Comparison of ENCODE assay signal across 17 cellular contexts in the genomic region with DNA sequence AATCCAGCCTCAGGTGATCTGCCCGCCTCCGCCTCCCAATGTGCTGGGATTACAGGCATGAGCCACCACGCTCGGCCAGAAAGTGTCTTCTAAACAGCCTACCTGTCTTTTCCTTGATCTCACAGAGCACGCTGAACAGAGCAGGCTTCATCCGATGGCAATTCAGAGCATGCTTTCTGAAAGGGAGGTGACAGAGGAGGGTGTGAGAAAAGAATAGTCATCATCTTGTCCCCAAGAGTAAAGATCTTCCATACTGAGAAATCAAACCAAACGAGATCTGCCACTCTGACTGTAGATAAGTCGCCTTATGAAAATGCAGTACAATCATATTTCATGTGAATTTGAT. TPM values are rescaled to one million over a fixed set of nuclear protein-coding genes. Genes with fewer than 3 reads are reported as not detected.
DNase-seq lines count a peak whose midpoint lies in the region; ATAC-seq and TF ChIP-seq lines count a peak whose summit lies in the region.
"Had no signal": no experiment of that assay in that cellular context is flagged by ENCODE, and none has a peak within 500 bp of the region (broad histone marks: within the 10 kb centered on the region; RNA-seq: fewer than 3 reads in every experiment).

No MANE protein-coding gene starts in this region.

- H3K36me3 ChIP-seq in mucosa of rectum (ENCODE audit: control insufficient read depth in 2 of 2, insufficient read depth in 2 of 2, low read length in 2 of 2) (no peaks in the 10 kb centered on the region), upper lobe of right lung (no peaks in the 10 kb centered on the region)
- H3K36me3 ChIP-seq: sigmoid colon, uterus had no signal

- peak overlapping the region; percentile 93 for H3K27ac Mint-ChIP-seq in activated CD8-positive, alpha-beta T cell treated with anti-CD3 and anti-CD28 coated beads, Interleukin-2, amount 10 ng/mL, durations not matched to agents 7 days and 5 days

- CTCF ChIA-PET in activated CD8-positive, alpha-beta T cell treated with anti-CD3 and anti-CD28 coated beads, Interleukin-2, amount 10 ng/mL, durations not matched to agents 7 days and 5 days (lab: Charles Lee), result interaction anchor here (1.6 kb wide), 1 partner anchor 46 kb away, joined by 5 read pairs; no protein-coding TSS in a partner anchor

- H3K27ac ChIP-seq in mucosa of rectum (ENCODE audit: low read depth in 2 of 2, low read length in 2 of 2) (peak overlapping the region; percentile 39 to 65), upper lobe of right lung (peak overlapping the region; percentile 65)
- H3K27ac ChIP-seq: KMS-11, sigmoid colon, uterus had no signal

- H3K4me1 Mint-ChIP-seq in activated CD8-positive, alpha-beta T cell treated with anti-CD3 and anti-CD28 coated beads, Interleukin-2, amount 10 ng/mL, durations not matched to agents 7 days and 5 days (ENCODE audit: low read depth), result peaks cover 83% of the 10 kb centered on the region

- peak overlapping the region; percentile 24 for H3K4me3 Mint-ChIP-seq in activated CD8-positive, alpha-beta T cell treated with anti-CD3 and anti-CD28 coated beads, Interleukin-2, amount 10 ng/mL, durations not matched to agents 7 days and 5 days

- peak; percentile 39 for DNase-seq in stimulated activated CD4-positive, alpha-beta T cell treated with anti-CD3 and anti-CD28 coated beads, Interleukin-12 subunit alpha, Interleukin-12 subunit beta, amount 100 ng/mL, for 4 hours
- no peak for DNase-seq in stimulated activated CD4-positive, alpha-beta T cell treated with anti-CD3 and anti-CD28 coated beads, Interleukin-2, amount 100 ng/mL, for 48 hours
- peak; percentile 43 for DNase-seq in activated CD8-positive, alpha-beta T cell treated with anti-CD3 and anti-CD28 coated beads, Interleukin-2, amount 10 ng/mL, durations not matched to agents 7 days and 5 days
- DNase-seq in upper lobe of right lung (no peak), AG08395 (ENCODE audit: low spot score) (no peak), SHP77 treated with DMSO at 0.1 percent for 48 hours (lab: John Stamatoyannopoulos, UW) (no peak)
- DNase-seq: DMS53, NCI-H1436 treated with DMSO at 0.1 percent for 48 hours, NCI-H524, Right ventricle myocardium superior, sigmoid colon, uterus had no signal

- peaks cover 55% of the 10 kb centered on the region for H3K36me3 Mint-ChIP-seq in activated CD8-positive, alpha-beta T cell treated with anti-CD3 and anti-CD28 coated beads, Interleukin-2, amount 10 ng/mL, durations not matched to agents 7 days and 5 days (ENCODE audit: low read depth)

- ATAC-seq in activated CD8-positive, alpha-beta T cell treated with anti-CD3 and anti-CD28 coated beads, Interleukin-2, amount 10 ng/mL, durations not matched to agents 7 days and 5 days, result peak; percentile 26
- ATAC-seq in upper lobe of right lung, result no peak
- ATAC-seq in GM19023 (IDR thresholded peaks at IDR 0.05; ENCODE audit: unreplicated experiment), result no peak
- ATAC-seq: left lobe of liver had no signal

- H3K9me3 ChIP-seq in mucosa of rectum (ENCODE audit: control insufficient read depth in 2 of 2, low read length in 2 of 2) (no peaks in the 10 kb centered on the region), upper lobe of right lung (no peaks in the 10 kb centered on the region)
- H3K9me3 ChIP-seq: sigmoid colon, uterus had no signal

- H3K27me3 Mint-ChIP-seq in activated CD8-positive, alpha-beta T cell treated with anti-CD3 and anti-CD28 coated beads, Interleukin-2, amount 10 ng/mL, durations not matched to agents 7 days and 5 days (ENCODE audit: low read depth), result no peaks in the 10 kb centered on the region

- no peak overlapping the region for H3K9ac ChIP-seq in mucosa of rectum (ENCODE audit: low read depth in 1 of 2, low read length in 2 of 2)
- H3K9ac ChIP-seq: KMS-11 had no signal

- no peak for TF ChIP-seq CTCF in upper lobe of right lung (IDR thresholded peaks at IDR 0.05)

- POLR2A ChIA-PET in activated CD8-positive, alpha-beta T cell treated with anti-CD3 and anti-CD28 coated beads, Interleukin-2, amount 10 ng/mL, durations not matched to agents 7 days and 5 days (lab: Charles Lee), result interaction anchor here (0.7 to 1.4 kb wide), 3 partner anchors 9 to 29 kb away, joined by 5 to 10 read pairs (median 7); partner anchors contain the start of gene LPAR2

- peak overlapping the region in 1 of 2 donors; percentile 26 for H3K4me3 ChIP-seq in mucosa of rectum (ENCODE audit: low read length in 2 of 2)
- H3K4me3 ChIP-seq in upper lobe of right lung, result no peak overlapping the region
- H3K4me3 ChIP-seq: sigmoid colon, uterus had no signal

- no peaks in the 10 kb centered on the region for H3K9me3 Mint-ChIP-seq in activated CD8-positive, alpha-beta T cell treated with anti-CD3 and anti-CD28 coated beads, Interleukin-2, amount 10 ng/mL, durations not matched to agents 7 days and 5 days (ENCODE audit: insufficient read depth)

- no peaks in the 10 kb centered on the region for H3K27me3 ChIP-seq in mucosa of rectum (ENCODE audit: control insufficient read depth in 2 of 2, insufficient read depth in 2 of 2, low read length in 2 of 2)
- no peaks in the 10 kb centered on the region for H3K27me3 ChIP-seq in upper lobe of right lung
- H3K27me3 ChIP-seq: sigmoid colon, uterus had no signal

- intact Hi-C loops in upper lobe of right lung (cut with DNase I), result no loop called here

- H3K4me1 ChIP-seq in mucosa of rectum (ENCODE audit: control insufficient read depth in 2 of 2, insufficient read depth in 2 of 2, low read length in 2 of 2), result peaks cover 15 to 22% of the 10 kb centered on the region in 2 donors
- peaks cover 20% of the 10 kb centered on the region for H3K4me1 ChIP-seq in upper lobe of right lung
- H3K4me1 ChIP-seq: sigmoid colon, uterus had no signal

RNA-seq across cellular contexts. Expression of gene PBX4, which starts 19.3 kb away (rescaled TPM):
- total RNA-seq in activated CD8-positive, alpha-beta T cell treated with anti-CD3 and anti-CD28 coated beads, Interleukin-2, amount 10 ng/mL, durations not matched to agents 7 days and 5 days, result 10 to 100 TPM; 33.8 to 34.1 TPM
- 3.4 TPM for total RNA-seq in upper lobe of right lung
- total RNA-seq: cardiac septum, Right ventricle myocardium superior had no signal

RNA-seq across cellular contexts. Expression of gene LPAR2, which starts 28.9 kb away (rescaled TPM):
- 10 to 100 TPM; 44.8 to 50.8 TPM for total RNA-seq in activated CD8-positive, alpha-beta T cell treated with anti-CD3 and anti-CD28 coated beads, Interleukin-2, amount 10 ng/mL, durations not matched to agents 7 days and 5 days
- total RNA-seq in upper lobe of right lung, result 23.5 TPM

RNA-seq across cellular contexts. Expression of gene GMIP, which starts 44.3 kb away (rescaled TPM):
- total RNA-seq in activated CD8-positive, alpha-beta T cell treated with anti-CD3 and anti-CD28 coated beads, Interleukin-2, amount 10 ng/mL, durations not matched to agents 7 days and 5 days, result 100 to 1,000 TPM in 1 of 2 experiments, 10 to 100 TPM in 1; 96.7 to 104 TPM
- 37.3 TPM for total RNA-seq in upper lobe of right lung

Comparison
In these comparisons a context has a peak if more than half of its experiments do, and no peak if none do; other contexts are left out.
1. DNase-seq: peak in stimulated activated CD4-positive, alpha-beta T cell treated with anti-CD3 and anti-CD28 coated beads, Interleukin-12 subunit alpha, Interleukin-12 subunit beta, amount 100 ng/mL, for 4 hours (single experiment) and activated CD8-positive, alpha-beta T cell treated with anti-CD3 and anti-CD28 coated beads, Interleukin-2, amount 10 ng/mL, durations not matched to agents 7 days and 5 days (single experiment); none in stimulated activated CD4-positive, alpha-beta T cell treated with anti-CD3 and anti-CD28 coated beads, Interleukin-2, amount 100 ng/mL, for 48 hours (0 of 2), upper lobe of right lung (single experiment), AG08395 (single experiment) and SHP77 treated with DMSO at 0.1 percent for 48 hours (single experiment).